Comparison of ENCODE assay signal across 19 cellular contexts in genomic region chr11:31797227-31798056, GRCh38. TPM values are rescaled to one million over a fixed set of nuclear protein-coding genes. Genes with fewer than 3 reads are reported as not detected.
DNase-seq lines count a peak whose midpoint lies in the region; ATAC-seq, FAIRE-seq and TF ChIP-seq lines count a peak whose summit lies in the region.
"Had no signal": no experiment of that assay in that cellular context is flagged by ENCODE, and none has a peak within 500 bp of the region (broad histone marks: within the 10 kb centered on the region; RNA-seq: fewer than 3 reads in every experiment).

No MANE protein-coding gene starts in this region.

- peaks cover 2% of the 10 kb centered on the region for H3K9me3 Mint-ChIP-seq in CD4-positive, alpha-beta T cell
- H3K9me3 Mint-ChIP-seq in GM23338 = no peaks in the 10 kb centered on the region; the same call in 2 of the 3 replicates
- H3K9me3 Mint-ChIP-seq in astrocyte (ENCODE audit: unreplicated experiment) = peaks cover 17% of the 10 kb centered on the region

- H3K9me3 ChIP-seq in CD4-positive, alpha-beta T cell (ENCODE audit: control insufficient read depth, low read length) = peaks cover 16% of the 10 kb centered on the region
- H3K9me3 ChIP-seq in astrocyte (ENCODE audit: insufficient read depth, low read depth, low read length) (no peaks in the 10 kb centered on the region), esophagus squamous epithelium (no peaks in the 10 kb centered on the region)

- H3K9ac ChIP-seq in astrocyte (ENCODE audit: low read length) (peak overlapping the region; percentile 18), mesendoderm (ENCODE audit: low read length) (no peak overlapping the region)

- no peak for ATAC-seq in CD4-positive, alpha-beta T cell (ENCODE audit: poor library complexity)
- ATAC-seq in GM23338 = peak; percentile 11
- ATAC-seq: GM12878, right cardiac atrium had no signal

- no peak overlapping the region for H3K23ac ChIP-seq in mesendoderm (ENCODE audit: low read length)

- no peak overlapping the region for H2AK5ac ChIP-seq in mesendoderm (ENCODE audit: low read length)

- H3K4me3 ChIP-seq in GM23338 = peak overlapping the region; percentile 60
- H3K4me3 ChIP-seq in astrocyte (ENCODE audit: insufficient read depth, low read depth, low read length) = no peak overlapping the region
- no peak overlapping the region for H3K4me3 ChIP-seq in mesendoderm (ENCODE audit: low read length)
- no peak overlapping the region for H3K4me3 ChIP-seq in esophagus squamous epithelium
- H3K4me3 ChIP-seq: GM12878 had no signal

- no peak for TF ChIP-seq CTCF in CD4-positive, alpha-beta T cell (IDR thresholded peaks at IDR 0.05)
- TF ChIP-seq CTCF in GM23338 (conservative IDR thresholded peaks at IDR 0.05; ENCODE audit: low read depth in 2 of 2) = no peak
- no peak for TF ChIP-seq CTCF in astrocyte (IDR thresholded peaks at IDR 0.05; ENCODE audit: insufficient read depth, low read depth, low read length)
- no peak for TF ChIP-seq CTCF in esophagus squamous epithelium (IDR thresholded peaks at IDR 0.05)

- peaks cover 29% of the 10 kb centered on the region; the same call in 1 of the 2 replicates for H3F3A ChIP-seq in GM23338 (replicated peaks; ENCODE audit: low read depth)

- intact Hi-C loops in CD4-positive, alpha-beta T cell (cut with DNase I, micrococcal nuclease) = no loop called here
- intact Hi-C loops in esophagus squamous epithelium (cut with DNase I) = no loop called here

- peaks cover 11% of the 10 kb centered on the region for H4K20me1 ChIP-seq in GM23338 (replicated peaks; ENCODE audit: insufficient read depth)
- H4K20me1 ChIP-seq in astrocyte (ENCODE audit: insufficient read depth, low read length) = no peaks in the 10 kb centered on the region

- no peaks in the 10 kb centered on the region for H3K36me3 ChIP-seq in GM23338 (ENCODE audit: insufficient read depth)
- peaks cover 11% of the 10 kb centered on the region for H3K36me3 ChIP-seq in astrocyte (ENCODE audit: insufficient read depth, low read length)
- H3K36me3 ChIP-seq in mesendoderm (ENCODE audit: control insufficient read depth, insufficient read depth, low read length) = no peaks in the 10 kb centered on the region
- no peaks in the 10 kb centered on the region for H3K36me3 ChIP-seq in esophagus squamous epithelium

- FAIRE-seq in astrocyte (lab: Jason Lieb, UNC) = no peak
- FAIRE-seq: GM12878 had no signal

- H2BK15ac ChIP-seq in mesendoderm (replicated peaks; ENCODE audit: low read depth) = no peak overlapping the region

- peaks cover 95% of the 10 kb centered on the region for H3K27me3 Mint-ChIP-seq in CD4-positive, alpha-beta T cell
- peaks cover 72% of the 10 kb centered on the region for H3K27me3 Mint-ChIP-seq in GM23338 (ENCODE audit: insufficient read depth, low read depth, poor library complexity)
- H3K27me3 Mint-ChIP-seq in astrocyte (ENCODE audit: low read depth, unreplicated experiment) = peaks cover 72% of the 10 kb centered on the region

- no peaks in the 10 kb centered on the region for H3K36me3 Mint-ChIP-seq in CD4-positive, alpha-beta T cell (ENCODE audit: low read depth)
- H3K36me3 Mint-ChIP-seq in GM23338 (ENCODE audit: low read depth) = no peaks in the 10 kb centered on the region; the same call in 2 of the 3 replicates
- H3K36me3 Mint-ChIP-seq in astrocyte (ENCODE audit: low read depth, unreplicated experiment) = peaks cover 5% of the 10 kb centered on the region

- no peak overlapping the region for H3K56ac ChIP-seq in mesendoderm (ENCODE audit: low read length)

- H3K27me3 ChIP-seq in CD4-positive, alpha-beta T cell (ENCODE audit: control insufficient read depth, insufficient read depth, low read length) = peaks cover 80% of the 10 kb centered on the region
- H3K27me3 ChIP-seq in GM23338 (ENCODE audit: insufficient read depth) = peaks cover 92% of the 10 kb centered on the region
- H3K27me3 ChIP-seq in astrocyte (ENCODE audit: insufficient read depth, low read length) = peaks cover 38% of the 10 kb centered on the region
- H3K27me3 ChIP-seq in mesendoderm (ENCODE audit: insufficient read depth, low read length, poor library complexity) = peaks cover 60% of the 10 kb centered on the region
- peaks cover 18 to 80% (median 50%) of the 10 kb centered on the region in 4 donors for H3K27me3 ChIP-seq in esophagus squamous epithelium

- no peak overlapping the region for H2BK5ac ChIP-seq in mesendoderm (ENCODE audit: low read length)

- H3K4me2 ChIP-seq in GM23338 = peak overlapping the region; percentile 91
- H3K4me2 ChIP-seq in astrocyte (ENCODE audit: low read length) = peak overlapping the region; percentile 68
- H3K4me2 ChIP-seq in mesendoderm (ENCODE audit: low read length) = peak overlapping the region; percentile 8

- peaks cover 40% of the 10 kb centered on the region for H3K4me1 ChIP-seq in GM23338 (ENCODE audit: insufficient read depth)
- H3K4me1 ChIP-seq in astrocyte (ENCODE audit: insufficient read depth, low read length) = peaks cover 15% of the 10 kb centered on the region
- peaks cover 3% of the 10 kb centered on the region for H3K4me1 ChIP-seq in mesendoderm (ENCODE audit: control insufficient read depth, low read depth, low read length)
- peaks cover 8 to 35% (median 23%) of the 10 kb centered on the region in 3 donors for H3K4me1 ChIP-seq in esophagus squamous epithelium

- no peak overlapping the region for H4K8ac ChIP-seq in mesendoderm (ENCODE audit: low read depth, low read length)

- H3K79me2 ChIP-seq in GM23338 (replicated peaks; ENCODE audit: insufficient read depth) (no peaks in the 10 kb centered on the region), astrocyte (ENCODE audit: insufficient read depth, low read length) (peaks cover 36% of the 10 kb centered on the region), mesendoderm (ENCODE audit: control insufficient read depth, insufficient read depth, low read length) (no peaks in the 10 kb centered on the region)

- peak overlapping the region; percentile 1 for H3K4me3 Mint-ChIP-seq in CD4-positive, alpha-beta T cell
- peak overlapping the region; percentile 68 for H3K4me3 Mint-ChIP-seq in GM23338
- peak overlapping the region; percentile 40 for H3K4me3 Mint-ChIP-seq in astrocyte (ENCODE audit: unreplicated experiment)

- peaks cover 23% of the 10 kb centered on the region for H3K4me1 Mint-ChIP-seq in CD4-positive, alpha-beta T cell (ENCODE audit: low read depth)
- H3K4me1 Mint-ChIP-seq in GM23338 (peaks cover 33% of the 10 kb centered on the region), astrocyte (ENCODE audit: low read depth, unreplicated experiment) (peaks cover 2% of the 10 kb centered on the region)

- no peak overlapping the region for H3K18ac ChIP-seq in mesendoderm (ENCODE audit: low read length)

- no peak overlapping the region for H3K27ac ChIP-seq in CD4-positive, alpha-beta T cell (ENCODE audit: low read depth, low read length)
- no peak overlapping the region for H3K27ac ChIP-seq in GM23338 (ENCODE audit: low read depth)
- H3K27ac ChIP-seq in astrocyte (ENCODE audit: low read depth, low read length) = peak overlapping the region; percentile 1
- H3K27ac ChIP-seq in mesendoderm (ENCODE audit: low read depth, low read length) = no peak overlapping the region
- no peak overlapping the region for H3K27ac ChIP-seq in esophagus squamous epithelium

- H2AFZ ChIP-seq in GM23338 (peak overlapping the region; percentile 75; the same call in 1 of the 2 replicates), astrocyte (ENCODE audit: low read depth, low read length) (peak overlapping the region; percentile 9)

- no peak for DNase-seq in CD4-positive, alpha-beta T cell
- DNase-seq in GM23338 (ENCODE audit: low spot score) (no peak), astrocyte (ENCODE audit: low read depth) (no peak), mesendoderm (peak; percentile 46), putamen (ENCODE audit: low spot score) (no peak), T-helper 9 cell (no peak), esophagus squamous epithelium (lab: John Stamatoyannopoulos, UW) (no peak), mucosa of gallbladder (ENCODE audit: low spot score) (no peak)
- DNase-seq: DND-41; effector CD4-positive, alpha-beta T cell; foreskin melanocyte; Kasumi-1; NCI-H1694 treated with DMSO at 0.1 percent for 48 hours; NCI-H524 treated with DMSO at 0.1 percent for 48 hours; right cardiac atrium; stimulated activated CD4-positive, alpha-beta T cell treated with anti-CD3 and anti-CD28 coated beads, Interleukin-4, amount 100 ng/mL, for 4 hours; stimulated activated naive CD4-positive, alpha-beta T cell treated with Interleukin-2 at 50 U/mL for 16 hours had no signal

- no peak overlapping the region for H3K4ac ChIP-seq in mesendoderm (ENCODE audit: low read depth, low read length)

- CTCF ChIA-PET in CD4-positive, alpha-beta T cell (lab: Charles Lee) = no interaction called here

- H2BK120ac ChIP-seq in mesendoderm (ENCODE audit: low read depth, low read length) = no peak overlapping the region

- TF ChIP-seq POLR2A in esophagus squamous epithelium (IDR thresholded peaks at IDR 0.05) = no peak

- POLR2A ChIA-PET in CD4-positive, alpha-beta T cell (lab: Charles Lee) = no interaction called here

- H3K27ac Mint-ChIP-seq in CD4-positive, alpha-beta T cell = no peak overlapping the region
- H3K27ac Mint-ChIP-seq in GM23338 (no peak overlapping the region), astrocyte (ENCODE audit: unreplicated experiment) (no peak overlapping the region)

- H3K9me2 ChIP-seq in GM23338 (ENCODE audit: insufficient read depth) = no peaks in the 10 kb centered on the region

- H3K79me1 ChIP-seq in mesendoderm (ENCODE audit: low read length) = no peaks in the 10 kb centered on the region

- no peak overlapping the region for H4K5ac ChIP-seq in mesendoderm (ENCODE audit: low read length)

- WGBS in mesendoderm (ENCODE audit: extremely low coverage, insufficient coverage, low lambda C conversion rate) = no CpG with 5 or more reads among the region's 30 CpGs
- 17 to 18% methylated on average over 18 to 30 of the region's 30 CpGs for WGBS in esophagus squamous epithelium, 2 donors

TF ChIP-seq in GM23338, 12 proteins besides CTCF, POLR2A, EP300 and RAD21 (continues in another document):
- peak; percentile 62 for TF ChIP-seq EZH2phosphoT487 (IDR thresholded peaks at IDR 0.05; ENCODE audit: unreplicated experiment)

RNA-seq across cellular contexts. Expression of gene PAX6, which starts 13.7 kb away (rescaled TPM):
- not detected for total RNA-seq in CD4-positive, alpha-beta T cell
- total RNA-seq in GM23338 (2014; rRNA removed; shearing (Covaris generic)) = 0.17 and 1.0 TPM in 2 replicates
- 0.24 and 0.45 TPM in 2 replicates for polyA plus RNA-seq in GM23338 (2016; fragmentation: Nextera tagmentation; extraction: Ambion mirVana)
- 3.9 and 12.2 TPM in 2 replicates for total RNA-seq in astrocyte
- 0.32 TPM for polyA plus RNA-seq in mesendoderm (2013, experiment 1 of 2)
- 0.24 TPM for polyA plus RNA-seq in mesendoderm (2013, experiment 2 of 2)
- total RNA-seq in esophagus squamous epithelium = under 1 TPM in 1 of 4 donors, not detected in 3; 0.38 TPM
- total RNA-seq in mucosa of gallbladder = 0.03 TPM
- total RNA-seq: right cardiac atrium had no signal
- polyA plus RNA-seq: BJ had no signal

Comparison
In these comparisons a context has a peak if more than half of its experiments do, and no peak if none do; other contexts are left out.
1. H3K4me3 Mint-ChIP-seq: peak in every context shown above with its lines; median percentile 68 in GM23338; 40 in astrocyte; 1 in CD4-positive, alpha-beta T cell.
2. H3K4me2 ChIP-seq: peak in every context shown above with its lines; median percentile 91 in GM23338; 68 in astrocyte; 8 in mesendoderm.